In genomic region chr19:42078058-42078457, GRCh38 we compare ENCODE assay signal across 1 cellular context.
TF ChIP-seq lines count a peak whose summit lies in the region.

No MANE protein-coding gene starts in this region.

TF ChIP-seq in HEK293, 187 proteins besides CTCF, POLR2A, EP300 and RAD21 (continued from another document):
- TF ChIP-seq ZNF280D (tag by site-specific recombination; IDR thresholded peaks at IDR 0.05): no peak
- TF ChIP-seq ZNF398 (tag by site-specific recombination; IDR thresholded peaks at IDR 0.05): 0 out of 2 replicates have a peak, but pooled peaks have one; percentile 10
- TF ChIP-seq PRDM1 (tag by site-specific recombination; IDR thresholded peaks at IDR 0.05): no peak; the same call in 1 of the 2 replicates
- no peak for TF ChIP-seq BCL11B (tag by site-specific recombination; IDR thresholded peaks at IDR 0.05; ENCODE audit: low read depth)
- no peak for TF ChIP-seq TRIM28 (IDR thresholded peaks at IDR 0.05; ENCODE audit: borderline replicate concordance, low read length)
- no peak for TF ChIP-seq ZBTB20 (tag by site-specific recombination; IDR thresholded peaks at IDR 0.05)
- TF ChIP-seq ZNF747 (tag by site-specific recombination; IDR thresholded peaks at IDR 0.05): no peak
- TF ChIP-seq ZNF791 (tag by site-specific recombination; IDR thresholded peaks at IDR 0.05): no peak
- no peak for TF ChIP-seq ZNF433 (tag by site-specific recombination; IDR thresholded peaks at IDR 0.05; ENCODE audit: low read depth)
- TF ChIP-seq ATF2 (tag by site-specific recombination; IDR thresholded peaks at IDR 0.05; ENCODE audit: low read depth): no peak
- TF ChIP-seq ZNF580 (tag by site-specific recombination; IDR thresholded peaks at IDR 0.05): no peak
- TF ChIP-seq ZNF248 (tag by site-specific recombination; IDR thresholded peaks at IDR 0.05): no peak
- TF ChIP-seq KLF8 (tag by site-specific recombination; IDR thresholded peaks at IDR 0.05): peak; percentile 29; the same call in 1 of the 2 replicates
- no peak for TF ChIP-seq ZNF639 (tag by site-specific recombination; IDR thresholded peaks at IDR 0.05)
- TF ChIP-seq KLF10 (tag by site-specific recombination; IDR thresholded peaks at IDR 0.05): no peak
- 0 out of 2 replicates have a peak, but pooled peaks have one; percentile 29 for TF ChIP-seq ZNF76 (tag by site-specific recombination; IDR thresholded peaks at IDR 0.05; ENCODE audit: borderline replicate concordance, low read depth)
- TF ChIP-seq EGR2 (tag by site-specific recombination; IDR thresholded peaks at IDR 0.05; ENCODE audit: low read depth): no peak
- TF ChIP-seq ZNF423 (tag by site-specific recombination; IDR thresholded peaks at IDR 0.05): no peak
- TF ChIP-seq ZNF660 (tag by site-specific recombination; IDR thresholded peaks at IDR 0.05): no peak
- TF ChIP-seq ZNF221 (tag by site-specific recombination; IDR thresholded peaks at IDR 0.05; ENCODE audit: borderline replicate concordance): no peak
- 0 out of 2 replicates have a peak, but pooled peaks have one; percentile 29 for TF ChIP-seq ZNF311 (tag by site-specific recombination; IDR thresholded peaks at IDR 0.05; ENCODE audit: borderline replicate concordance)
- TF ChIP-seq KLF1 (tag by site-specific recombination; IDR thresholded peaks at IDR 0.05): 0 out of 2 replicates have a peak, but pooled peaks have one; percentile 18
- no peak for TF ChIP-seq ZNF501 (tag by site-specific recombination; IDR thresholded peaks at IDR 0.05)
- no peak for TF ChIP-seq GFI1B (tag by site-specific recombination; IDR thresholded peaks at IDR 0.05)
- TF ChIP-seq ZNF391 (tag by site-specific recombination; IDR thresholded peaks at IDR 0.05; ENCODE audit: borderline replicate concordance, low read depth): no peak
- no peak for TF ChIP-seq ZNF585B (tag by site-specific recombination; IDR thresholded peaks at IDR 0.05)
